Comparison of ENCODE assay signal across 19 cellular contexts in genomic region chr2:101045330-101045729, GRCh38. TPM values are rescaled to one million over a fixed set of nuclear protein-coding genes. Genes with fewer than 3 reads are reported as not detected.
DNase-seq lines count a peak whose midpoint lies in the region; ATAC-seq and TF ChIP-seq lines count a peak whose summit lies in the region.
"Had no signal": no experiment of that assay in that cellular context is flagged by ENCODE, and none has a peak within 500 bp of the region (broad histone marks: within the 10 kb centered on the region; RNA-seq: fewer than 3 reads in every experiment).

No MANE protein-coding gene starts in this region.

- no peaks in the 10 kb centered on the region for H3K36me3 ChIP-seq in neuronal stem cell (replicated peaks in 1 of 2; ENCODE audit: control insufficient read depth in 2 of 2, insufficient read depth in 2 of 2, low read length in 2 of 2)
- H3K36me3 ChIP-seq: BLaER1 had no signal

- H3K27me3 ChIP-seq in neuronal stem cell (ENCODE audit: control insufficient read depth in 3 of 3, insufficient read depth in 3 of 3, low read depth in 1 of 3, low read length in 3 of 3), result no peaks in the 10 kb centered on the region
- no peaks in the 10 kb centered on the region for H3K27me3 ChIP-seq in CD4-positive, alpha-beta T cell (ENCODE audit: control insufficient read depth, insufficient read depth, low read length)
- H3K27me3 ChIP-seq: BE2C, BLaER1 had no signal

- no peak overlapping the region for H3K4ac ChIP-seq in neuronal stem cell (ENCODE audit: low read length)

- intact Hi-C loops in CD4-positive, alpha-beta T cell (cut with DNase I, micrococcal nuclease), result no loop called here

- no peak overlapping the region for H4K91ac ChIP-seq in neuronal stem cell (ENCODE audit: low read depth, low read length, poor library complexity)

- POLR2A ChIA-PET in WTC11 (lab: Charles Lee), result no interaction called here
- POLR2A ChIA-PET in CD4-positive, alpha-beta T cell (lab: Charles Lee), result no interaction called here

- H2BK15ac ChIP-seq in neuronal stem cell (ENCODE audit: low read length), result no peak overlapping the region

- no peaks in the 10 kb centered on the region for H3K79me1 ChIP-seq in neuronal stem cell (ENCODE audit: low read depth, low read length)

- H3K4me3 ChIP-seq in neuronal stem cell (ENCODE audit: low read length in 2 of 2), result no peak overlapping the region
- H3K4me3 ChIP-seq: BLaER1, GM12878 had no signal

- no peak overlapping the region for H2AK5ac ChIP-seq in neuronal stem cell (ENCODE audit: low read depth, low read length)

- H3K4me1 ChIP-seq in neuronal stem cell (ENCODE audit: control insufficient read depth in 2 of 2, insufficient read depth in 1 of 2, low read depth in 1 of 2, low read length in 2 of 2), result no peaks in the 10 kb centered on the region
- H3K4me1 ChIP-seq: BLaER1, Caco-2 had no signal

- CTCF ChIA-PET in WTC11 (lab: Charles Lee), result interaction anchor here (0.8 to 1.5 kb wide), 2 partner anchors 9 to 143 kb away, joined by 3 to 5 read pairs; no protein-coding TSS in a partner anchor
- CTCF ChIA-PET in CD4-positive, alpha-beta T cell (lab: Charles Lee), result no interaction called here

- H3K14ac ChIP-seq in neuronal stem cell (ENCODE audit: low read length), result no peak overlapping the region

- ATAC-seq in WTC11, result no peak
- no peak for ATAC-seq in stimulated activated memory B cell treated with anti-CD40 and anti-IgM and Interleukin-4, amounts not matched to agents 10 μg/mL and 1 μg/mL and 100 μg/mL, for 72 hours
- ATAC-seq in HG02610 (IDR thresholded peaks at IDR 0.05; ENCODE audit: unreplicated experiment), result no peak
- no peak for ATAC-seq in CD4-positive, alpha-beta T cell (ENCODE audit: poor library complexity)
- ATAC-seq: CD8-positive, alpha-beta T cell; GM12878 had no signal

- H3K18ac ChIP-seq in neuronal stem cell (ENCODE audit: low read length), result peak overlapping the region; percentile 27

- H3K27ac Mint-ChIP-seq in WTC11, result no peak overlapping the region; the same call in 1 of the 2 replicates
- H3K27ac Mint-ChIP-seq in stimulated activated memory B cell treated with anti-CD40 and anti-IgM and Interleukin-4, amounts not matched to agents 10 μg/mL and 1 μg/mL and 100 μg/mL, for 72 hours, result peak overlapping the region; percentile 20
- no peak overlapping the region for H3K27ac Mint-ChIP-seq in CD4-positive, alpha-beta T cell
- H3K27ac Mint-ChIP-seq: CD4-positive, CD25-positive, alpha-beta regulatory T cell; CD8-positive, alpha-beta T cell had no signal

- no peak overlapping the region for H2BK12ac ChIP-seq in neuronal stem cell (ENCODE audit: low read length)

- no peak overlapping the region for H2BK120ac ChIP-seq in neuronal stem cell (ENCODE audit: low read depth, low read length)

- H3K27me3 Mint-ChIP-seq in WTC11 (ENCODE audit: low read depth), result no peaks in the 10 kb centered on the region
- no peaks in the 10 kb centered on the region for H3K27me3 Mint-ChIP-seq in stimulated activated memory B cell treated with anti-CD40 and anti-IgM and Interleukin-4, amounts not matched to agents 10 μg/mL and 1 μg/mL and 100 μg/mL, for 72 hours
- H3K27me3 Mint-ChIP-seq in CD4-positive, alpha-beta T cell, result no peaks in the 10 kb centered on the region
- H3K27me3 Mint-ChIP-seq: CD4-positive, CD25-positive, alpha-beta regulatory T cell had no signal

- no peak overlapping the region for H3K4me3 Mint-ChIP-seq in WTC11
- no peak overlapping the region for H3K4me3 Mint-ChIP-seq in stimulated activated memory B cell treated with anti-CD40 and anti-IgM and Interleukin-4, amounts not matched to agents 10 μg/mL and 1 μg/mL and 100 μg/mL, for 72 hours
- H3K4me3 Mint-ChIP-seq in CD4-positive, alpha-beta T cell, result no peak overlapping the region
- H3K4me3 Mint-ChIP-seq: CD14-positive monocyte; CD4-positive, CD25-positive, alpha-beta regulatory T cell; CD8-positive, alpha-beta T cell had no signal

- H2BK5ac ChIP-seq in neuronal stem cell (ENCODE audit: low read length), result no peak overlapping the region

- H3K9ac ChIP-seq in neuronal stem cell (ENCODE audit: low read depth, low read length, poor library complexity), result no peak overlapping the region
- H3K9ac ChIP-seq: BLaER1 had no signal

- no peak overlapping the region for H2AFZ ChIP-seq in neuronal stem cell (ENCODE audit: low read length)

- peaks cover 2% of the 10 kb centered on the region for H3K9me3 Mint-ChIP-seq in WTC11
- H3K9me3 Mint-ChIP-seq in stimulated activated memory B cell treated with anti-CD40 and anti-IgM and Interleukin-4, amounts not matched to agents 10 μg/mL and 1 μg/mL and 100 μg/mL, for 72 hours, result no peaks in the 10 kb centered on the region
- H3K9me3 Mint-ChIP-seq in CD4-positive, alpha-beta T cell, result no peaks in the 10 kb centered on the region
- H3K9me3 Mint-ChIP-seq: CD4-positive, CD25-positive, alpha-beta regulatory T cell had no signal

- H3K23ac ChIP-seq in neuronal stem cell (ENCODE audit: low read depth, low read length, poor library complexity), result peak overlapping the region; percentile 4

- no peak overlapping the region for H3K4me2 ChIP-seq in neuronal stem cell (ENCODE audit: insufficient read depth, low read length, poor library complexity, severe bottlenecking)
- H3K4me2 ChIP-seq: BLaER1 had no signal

- no peak overlapping the region for H4K8ac ChIP-seq in neuronal stem cell (ENCODE audit: low read depth, low read length)

- DNase-seq in WTC11 (ENCODE audit: low spot score) (no peak), neuronal stem cell (ENCODE audit: low spot score) (no peak), hepatic stellate cell (ENCODE audit: low spot score) (no peak), NCI-H82 treated with DMSO at 0.1 percent for 48 hours (lab: John Stamatoyannopoulos, UW; ENCODE audit: unreplicated experiment) (no peak)
- no peak for DNase-seq in CD4-positive, alpha-beta T cell
- DNase-seq: 8988T; ACHN; BE2C; Caco-2; Calu3; CD4-positive, CD25-positive, alpha-beta regulatory T cell; CD8-positive, alpha-beta T cell; DMS79 treated with DMSO at 0.1 percent for 48 hours; GDM1 had no signal

- no CpG with 5 or more reads among the region's 10 CpGs for WGBS in neuronal stem cell (ENCODE audit: extremely low coverage in 2 of 2, insufficient read length in 2 of 2, insufficient replicate concordance in 1 of 2), 2 donors

- peaks cover 28% of the 10 kb centered on the region for H3K36me3 Mint-ChIP-seq in WTC11
- peaks cover 20% of the 10 kb centered on the region for H3K36me3 Mint-ChIP-seq in stimulated activated memory B cell treated with anti-CD40 and anti-IgM and Interleukin-4, amounts not matched to agents 10 μg/mL and 1 μg/mL and 100 μg/mL, for 72 hours
- peaks cover 4% of the 10 kb centered on the region for H3K36me3 Mint-ChIP-seq in CD4-positive, alpha-beta T cell (ENCODE audit: low read depth)
- H3K36me3 Mint-ChIP-seq: CD8-positive, alpha-beta T cell had no signal

- peaks cover 25% of the 10 kb centered on the region for H3K4me1 Mint-ChIP-seq in WTC11
- peaks cover 17% of the 10 kb centered on the region for H3K4me1 Mint-ChIP-seq in stimulated activated memory B cell treated with anti-CD40 and anti-IgM and Interleukin-4, amounts not matched to agents 10 μg/mL and 1 μg/mL and 100 μg/mL, for 72 hours
- no peaks in the 10 kb centered on the region for H3K4me1 Mint-ChIP-seq in CD4-positive, alpha-beta T cell (ENCODE audit: low read depth)
- H3K4me1 Mint-ChIP-seq: CD4-positive, CD25-positive, alpha-beta regulatory T cell had no signal

- H3K9me3 ChIP-seq in neuronal stem cell (replicated peaks in 1 of 2; ENCODE audit: control insufficient read depth in 2 of 2, insufficient read depth in 1 of 2, low read depth in 1 of 2, low read length in 2 of 2), result no peaks in the 10 kb centered on the region
- H3K9me3 ChIP-seq in CD4-positive, alpha-beta T cell (ENCODE audit: control insufficient read depth, low read length), result no peaks in the 10 kb centered on the region
- H3K9me3 ChIP-seq: BE2C, BLaER1, Caco-2 had no signal

- no peak for TF ChIP-seq CTCF in WTC11 (IDR thresholded peaks at IDR 0.05)
- TF ChIP-seq CTCF in CD4-positive, alpha-beta T cell (IDR thresholded peaks at IDR 0.05), result no peak

- no peak overlapping the region for H3K27ac ChIP-seq in neuronal stem cell (replicated peaks; ENCODE audit: low read length)
- no peak overlapping the region for H3K27ac ChIP-seq in CD4-positive, alpha-beta T cell (ENCODE audit: low read depth, low read length)
- H3K27ac ChIP-seq: BLaER1 had no signal

TF ChIP-seq in WTC11, 78 proteins besides CTCF, POLR2A, EP300 and RAD21:
- peak; percentile 85 for TF ChIP-seq ZNF121 (CRISPR knock-in tag; IDR thresholded peaks at IDR 0.05)
- TF ChIP-seq ZNF423 (CRISPR knock-in tag; IDR thresholded peaks at IDR 0.05), result no peak

RNA-seq across cellular contexts. Expression of gene RPL31, which starts 43.2 kb away (rescaled TPM):
- 1,590 to 1,874 TPM (median 1,822 TPM) in 3 replicates for total RNA-seq in WTC11 (2021)
- 2,267 TPM for polyA plus RNA-seq in neuronal stem cell (2013, experiment 1 of 2)
- polyA plus RNA-seq in neuronal stem cell (2013, experiment 2 of 2), result 2,302 TPM
- total RNA-seq in CD4-positive, alpha-beta T cell, result 1,000 to 10,000 TPM; 2,901 to 2,913 TPM
